Comparison of ENCODE assay signal across 8 cellular contexts in the genomic region with DNA sequence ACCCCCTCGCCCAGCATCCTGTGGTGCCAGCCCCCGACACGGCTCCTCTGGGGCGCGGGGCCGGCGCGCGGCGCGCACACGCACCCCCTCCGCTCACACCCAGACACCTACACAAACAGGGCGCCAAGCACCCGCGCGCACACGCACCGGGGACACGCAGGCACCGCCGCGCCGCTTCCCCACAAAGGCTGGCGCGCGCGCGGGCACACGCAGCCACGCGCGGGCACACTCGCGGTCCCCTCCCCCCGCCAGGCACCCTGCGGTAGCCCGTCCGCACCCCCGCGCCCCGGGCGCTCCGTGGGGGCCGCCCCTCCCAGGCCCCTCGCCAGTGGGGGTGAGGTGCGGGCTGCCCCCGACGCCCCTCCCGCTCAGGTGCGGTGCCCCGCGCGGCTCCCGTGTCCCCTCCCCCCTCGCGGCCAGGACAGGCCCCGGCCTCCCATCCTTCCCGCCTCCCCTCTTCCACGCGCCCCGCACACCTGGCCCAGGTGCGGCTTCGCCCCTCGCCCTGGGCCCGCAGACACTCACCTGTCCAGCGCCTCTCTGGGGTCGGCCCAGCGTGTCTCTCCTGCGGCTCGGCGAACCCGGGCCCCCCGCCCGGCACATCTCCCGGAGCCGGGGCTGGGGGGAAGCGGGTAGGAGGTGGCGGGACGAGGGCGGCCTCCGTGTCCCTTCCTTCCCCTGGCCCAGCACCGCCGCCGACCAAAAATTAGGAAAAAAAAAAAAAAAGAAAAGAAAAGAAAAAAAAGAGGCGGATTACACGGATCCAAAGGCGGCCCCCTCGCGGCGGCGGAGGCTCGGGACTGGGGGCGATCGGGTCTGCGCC. TPM values are rescaled to one million over a fixed set of nuclear protein-coding genes. Genes with fewer than 3 reads are reported as not detected.
A peak's percentile ranks its signal among the peaks of the same experiment; 100 is the strongest.
DNase-seq lines count a peak whose midpoint lies in the region; ATAC-seq and TF ChIP-seq lines count a peak whose summit lies in the region.
"Not testable (repeated sequence)": the region's sequence is repeated elsewhere in the genome, so short reads cannot be mapped to it uniquely, and the experiment has no call there.

A gene (minus strand): TSS at position 710 of the 823 bp plus-strand sequence. CDS start 22,567 bp downstream, outside the sequence.

- not testable (repeated sequence) for H3K9me3 Mint-ChIP-seq in CD4-positive, CD25-positive, alpha-beta regulatory T cell

- H3K36me3 Mint-ChIP-seq in CD4-positive, CD25-positive, alpha-beta regulatory T cell = not testable (repeated sequence)

- H3K36me3 ChIP-seq in CD4-positive, CD25-positive, alpha-beta regulatory T cell (ENCODE audit: control insufficient read depth, insufficient read depth, low read length); KOPT-K1 (ENCODE audit: insufficient read depth, low read length); WERI-Rb-1; ascending aorta; fibroblast of lung (ENCODE audit: control insufficient read depth, insufficient read depth, low read length); parathyroid adenoma (ENCODE audit: control insufficient read depth, insufficient read depth, low read length); suprapubic skin: not testable (repeated sequence)

- TF ChIP-seq EP300 in suprapubic skin (IDR thresholded peaks at IDR 0.05) = not testable (repeated sequence)

- peak within 1 kb of the TSS; percentile 83 to 97 (median 95) for H3K4me3 Mint-ChIP-seq in CD4-positive, CD25-positive, alpha-beta regulatory T cell

- not testable (repeated sequence) for TF ChIP-seq POLR2A in lower leg skin (IDR thresholded peaks at IDR 0.05); suprapubic skin (IDR thresholded peaks at IDR 0.05)

- peak within 1 kb of the TSS; percentile 89 to 94 (median 93) for H3K27ac Mint-ChIP-seq in CD4-positive, CD25-positive, alpha-beta regulatory T cell

- not testable (repeated sequence) for DNase-seq in CD4-positive, CD25-positive, alpha-beta regulatory T cell; WERI-Rb-1; ascending aorta (ENCODE audit: low spot score in 2 of 2); fibroblast of lung (ENCODE audit: low read depth in 2 of 2); lower leg skin (ENCODE audit: low spot score in 2 of 2); suprapubic skin (ENCODE audit: low spot score in 2 of 2)

- peaks cover 20% of the 10 kb centered on the region for H3K4me1 ChIP-seq in CD4-positive, CD25-positive, alpha-beta regulatory T cell (ENCODE audit: control insufficient read depth, insufficient read depth, low read length, poor library complexity, severe bottlenecking)
- H3K4me1 ChIP-seq in ascending aorta (peaks cover 7 to 23% of the 10 kb centered on the region in 2 donors), suprapubic skin (peaks cover 42% of the 10 kb centered on the region)
- H3K4me1 ChIP-seq in fibroblast of lung (ENCODE audit: control insufficient read depth, extremely low read depth, insufficient read depth, low read length); parathyroid adenoma: not testable (repeated sequence)

- not testable (repeated sequence) for H3K27me3 ChIP-seq in CD4-positive, CD25-positive, alpha-beta regulatory T cell (ENCODE audit: control insufficient read depth, insufficient read depth, low read length); WERI-Rb-1 (ENCODE audit: insufficient read depth, low read depth, severe bottlenecking); ascending aorta; parathyroid adenoma (ENCODE audit: control insufficient read depth, insufficient read depth, low read length); suprapubic skin
- H3K27me3 ChIP-seq in fibroblast of lung (ENCODE audit: control insufficient read depth, insufficient read depth, low read length) = peaks cover 19% of the 10 kb centered on the region

- H4K20me1 ChIP-seq in fibroblast of lung (ENCODE audit: control insufficient read depth, extremely low read depth, insufficient read depth, low read length) = not testable (repeated sequence)

- intact Hi-C loops in ascending aorta (cut with DNase I) = loop anchor here (5.0 kb wide), 1 partner anchor 68 kb away; a partner anchor contains a TSS
- intact Hi-C loops in lower leg skin (cut with DNase I; ENCODE audit: low total_unique reads) = not testable (repeated sequence)

- H3K9me3 ChIP-seq in CD4-positive, CD25-positive, alpha-beta regulatory T cell (ENCODE audit: control insufficient read depth in 2 of 2, low read length in 2 of 2); KOPT-K1 (ENCODE audit: insufficient read depth, low read length, poor library complexity, severe bottlenecking); WERI-Rb-1 (ENCODE audit: severe bottlenecking); ascending aorta; fibroblast of lung (ENCODE audit: control insufficient read depth, insufficient read depth, low read depth, low read length); parathyroid adenoma (ENCODE audit: control insufficient read depth, low read length); suprapubic skin: not testable (repeated sequence)

- WGBS in lower leg skin, 2 donors = 0 to 2% methylated on average over 38 to 48 of the region's 96 CpGs
- WGBS in suprapubic skin = under 1% methylated on average over 45 of the region's 96 CpGs

- H3K79me2 ChIP-seq in fibroblast of lung (ENCODE audit: control insufficient read depth, insufficient read depth, low read length); parathyroid adenoma: not testable (repeated sequence)

- peak within 1 kb of the TSS; percentile 59 for H3K4me3 ChIP-seq in CD4-positive, CD25-positive, alpha-beta regulatory T cell (ENCODE audit: low read depth, low read length)
- H3K4me3 ChIP-seq in WERI-Rb-1 (ENCODE audit: low read depth, low read length) = peak within 1 kb of the TSS; percentile 67
- peak within 1 kb of the TSS; percentile 72 to 89 for H3K4me3 ChIP-seq in ascending aorta
- peak within 1 kb of the TSS in 2 of 4 experiments; percentile 51 to 63 for H3K4me3 ChIP-seq in fibroblast of lung (replicated peaks in 1 of 4; ENCODE audit: control extremely low read depth in 1 of 4, insufficient read depth in 1 of 4, low read depth in 3 of 4, low read length in 4 of 4)
- peak within 1 kb of the TSS; percentile 45 for H3K4me3 ChIP-seq in lower leg skin (ENCODE audit: low read depth, poor library complexity, severe bottlenecking)
- peak within 1 kb of the TSS; percentile 73 for H3K4me3 ChIP-seq in parathyroid adenoma (ENCODE audit: low read depth, low read length)
- H3K4me3 ChIP-seq in suprapubic skin = peak within 1 kb of the TSS; percentile 83

- H3K4me1 Mint-ChIP-seq in CD4-positive, CD25-positive, alpha-beta regulatory T cell = peaks cover 0 to 54% (median 16%) of the 10 kb centered on the region in 4 donors

- H3K4me2 ChIP-seq in fibroblast of lung (ENCODE audit: extremely low read depth, insufficient read depth, low read length) = not testable (repeated sequence)
- H3K4me2 ChIP-seq in parathyroid adenoma (ENCODE audit: low read length) = peak within 1 kb of the TSS; percentile 80

- H2AFZ ChIP-seq in fibroblast of lung (ENCODE audit: low read length) (peak within 1 kb of the TSS; percentile 40), parathyroid adenoma (peak within 1 kb of the TSS; percentile 92)

- not testable (repeated sequence) for ATAC-seq in CD4-positive, CD25-positive, alpha-beta regulatory T cell (ENCODE audit: low read depth in 2 of 2)

- not testable (repeated sequence) for TF ChIP-seq CTCF in WERI-Rb-1 (IDR thresholded peaks at IDR 0.05; ENCODE audit: low read depth, low read length); ascending aorta (IDR thresholded peaks at IDR 0.05); fibroblast of lung (conservative IDR thresholded peaks at IDR 0.05 in 1 of 2, IDR thresholded peaks at IDR 0.05 in 1 of 2; ENCODE audit: low read depth in 1 of 2, low read length in 2 of 2); lower leg skin (IDR thresholded peaks at IDR 0.05); parathyroid adenoma (IDR thresholded peaks at IDR 0.05); suprapubic skin (IDR thresholded peaks at IDR 0.05)

- H3K27me3 Mint-ChIP-seq in CD4-positive, CD25-positive, alpha-beta regulatory T cell = peaks cover 51% of the 10 kb centered on the region

- not testable (repeated sequence) for H3K9ac ChIP-seq in fibroblast of lung (ENCODE audit: insufficient read depth, low read length)
- peak within 1 kb of the TSS; percentile 28 for H3K9ac ChIP-seq in parathyroid adenoma

- H3K27ac ChIP-seq in CD4-positive, CD25-positive, alpha-beta regulatory T cell (ENCODE audit: insufficient read depth, low read length, poor library complexity, severe bottlenecking); fibroblast of lung (ENCODE audit: insufficient read depth, low read length): not testable (repeated sequence)
- H3K27ac ChIP-seq in KOPT-K1 (ENCODE audit: low read depth, low read length, poor library complexity, severe bottlenecking) = peak within 1 kb of the TSS; percentile 67
- H3K27ac ChIP-seq in WERI-Rb-1 = peak within 1 kb of the TSS; percentile 86
- H3K27ac ChIP-seq in ascending aorta = peak within 1 kb of the TSS; percentile 53 to 72
- peak within 1 kb of the TSS; percentile 92 for H3K27ac ChIP-seq in parathyroid adenoma
- peak within 1 kb of the TSS; percentile 45 for H3K27ac ChIP-seq in suprapubic skin

RNA-seq across cellular contexts. Expression of the gene that starts here (rescaled TPM):
- 8.2 TPM for total RNA-seq in CD4-positive, CD25-positive, alpha-beta regulatory T cell
- under 1 TPM in 3 of 4 donors, not detected in 1; 0.21 to 0.40 (median 0.29) TPM for polyA plus RNA-seq in CD4-positive, CD25-positive, alpha-beta regulatory T cell
- total RNA-seq in ascending aorta (26.0 TPM), fibroblast of lung (3.1 and 3.5 TPM in 2 replicates), lower leg skin (10 to 100 TPM; 27.6 to 37.7 (median 29.8) TPM), suprapubic skin (10 to 100 TPM; 22.3 to 36.4 (median 27.3) TPM)
- 0.88 and 1.7 TPM in 2 replicates for polyA plus RNA-seq in fibroblast of lung
- 1.7 and 3.6 TPM in 2 replicates for polyA plus RNA-seq in fibroblast of lung (2012)
- polyA minus RNA-seq in fibroblast of lung (ENCODE audit: low replicate concordance) = 4.4 and 9.9 TPM in 2 replicates
